ENCODE assay signal across 8 cellular contexts in genomic region chr2:43218550-43219382, GRCh38. TPM values are rescaled to one million over a fixed set of nuclear protein-coding genes. Genes with fewer than 3 reads are reported as not detected.
DNase-seq lines count a peak whose midpoint lies in the region; ATAC-seq and TF ChIP-seq lines count a peak whose summit lies in the region.

No MANE protein-coding gene starts in this region.

- peak overlapping the region; percentile 71 for H2BK5ac ChIP-seq in mesenchymal stem cell (ENCODE audit: low read depth, low read length, poor library complexity, severe bottlenecking)

- H3K79me1 ChIP-seq in mesenchymal stem cell (replicated peaks; ENCODE audit: low read length, poor library complexity, severe bottlenecking), result peaks cover 3% of the 10 kb centered on the region

- no peaks in the 10 kb centered on the region for H3K9me3 ChIP-seq in colonic mucosa
- H3K9me3 ChIP-seq in mesenchymal stem cell (ENCODE audit: control insufficient read depth, low read length), result no peaks in the 10 kb centered on the region

- peak; percentile 54 for TF ChIP-seq POLR2A in GM18951 (IDR thresholded peaks at IDR 0.05; ENCODE audit: extremely low read depth, insufficient read depth, insufficient read length)

- H3K4me3 ChIP-seq in colonic mucosa (peak overlapping the region; percentile 88), mesenchymal stem cell (ENCODE audit: insufficient read depth in 1 of 2, low read depth in 1 of 2, low read length in 2 of 2) (peak overlapping the region in 1 of 2 experiments; percentile 85)

- POLR2A ChIA-PET in activated CD4-positive, alpha-beta T cell treated with anti-CD3 and anti-CD28 coated beads for 36 hours (lab: Charles Lee), result interaction anchor here (0.6 to 1.5 kb wide), 2 partner anchors 8 to 366 kb away, joined by 4 to 6 read pairs; partner anchors contain the start of gene ZFP36L2

- in situ Hi-C loops in GM18951 (cut with MboI; ENCODE audit: low sequenced_read_pairs, unreplicated experiment), result no loop called here
- in situ Hi-C loops in KBM-7 (cut with MboI; ENCODE audit: low pct_unique_long_range_greater_than_20kb, low sequenced_read_pairs), result no loop called here

- peaks cover 46% of the 10 kb centered on the region for H3K4me1 Mint-ChIP-seq in activated CD4-positive, alpha-beta T cell treated with anti-CD3 and anti-CD28 coated beads for 36 hours
- H3K4me1 Mint-ChIP-seq in stimulated activated naive B cell treated with anti-CD40 and anti-IgM and Interleukin-4, amounts not matched to agents 10 μg/mL and 1 μg/mL and 100 μg/mL, for 72 hours, result peaks cover 36 to 61% of the 10 kb centered on the region in 2 donors

- peak overlapping the region; percentile 98 for H3K27ac Mint-ChIP-seq in activated CD4-positive, alpha-beta T cell treated with anti-CD3 and anti-CD28 coated beads for 36 hours
- H3K27ac Mint-ChIP-seq in stimulated activated naive B cell treated with anti-CD40 and anti-IgM and Interleukin-4, amounts not matched to agents 10 μg/mL and 1 μg/mL and 100 μg/mL, for 72 hours, result peak overlapping the region; percentile 98

- intact Hi-C loops in activated CD4-positive, alpha-beta T cell treated with anti-CD3 and anti-CD28 coated beads for 36 hours (cut with DNase I, micrococcal nuclease), result loop anchor here in 1 of 2 experiments (1.0 kb wide), 2 partner anchors 44 to 81 kb away; no protein-coding TSS in a partner anchor
- intact Hi-C loops in colonic mucosa (cut with DNase I), result no loop called here

- H3K9ac ChIP-seq in colonic mucosa (ENCODE audit: low read depth in 2 of 2, low read length in 2 of 2), result peak overlapping the region; percentile 67 to 98
- peak overlapping the region; percentile 100 for H3K9ac ChIP-seq in mesenchymal stem cell (ENCODE audit: low read length)

- H3K27me3 Mint-ChIP-seq in activated CD4-positive, alpha-beta T cell treated with anti-CD3 and anti-CD28 coated beads for 36 hours, result no peaks in the 10 kb centered on the region
- no peaks in the 10 kb centered on the region for H3K27me3 Mint-ChIP-seq in stimulated activated naive B cell treated with anti-CD40 and anti-IgM and Interleukin-4, amounts not matched to agents 10 μg/mL and 1 μg/mL and 100 μg/mL, for 72 hours

- H3K23ac ChIP-seq in mesenchymal stem cell (ENCODE audit: low read length in 2 of 2), result peak overlapping the region in 1 of 2 experiments; percentile 81

- H3K27me3 ChIP-seq in colonic mucosa (no peaks in the 10 kb centered on the region), mesenchymal stem cell (ENCODE audit: control insufficient read depth in 1 of 2, insufficient read depth in 1 of 2, low read length in 2 of 2) (no peaks in the 10 kb centered on the region)

- peak overlapping the region in 1 of 2 experiments; percentile 96 for H3K14ac ChIP-seq in mesenchymal stem cell (ENCODE audit: low read length in 2 of 2)

- no peaks in the 10 kb centered on the region for H3K36me3 ChIP-seq in colonic mucosa
- H3K36me3 ChIP-seq in mesenchymal stem cell (ENCODE audit: control insufficient read depth in 1 of 2, insufficient read depth in 2 of 2, low read depth in 1 of 2, low read length in 2 of 2), result peaks cover 0 to 20% of the 10 kb centered on the region in 2 experiments

- ATAC-seq in activated CD4-positive, alpha-beta T cell treated with anti-CD3 and anti-CD28 coated beads for 36 hours, result peak; percentile 10
- ATAC-seq in stimulated activated naive B cell treated with anti-CD40 and anti-IgM and Interleukin-4, amounts not matched to agents 10 μg/mL and 1 μg/mL and 100 μg/mL, for 72 hours (replicated peaks), result peak; percentile 32 to 44

- peak overlapping the region; percentile 98 for H2AK5ac ChIP-seq in mesenchymal stem cell (ENCODE audit: low read length, severe bottlenecking)

- H4K8ac ChIP-seq in mesenchymal stem cell (ENCODE audit: low read length), result peak overlapping the region; percentile 97

- DNase-seq in KBM-7 (peak; percentile 79), colonic mucosa (peak; percentile 87), mesenchymal stem cell (peak; percentile 40), H4 (ENCODE audit: low spot score) (no peak)
- peak; percentile 76 for DNase-seq in activated CD4-positive, alpha-beta T cell treated with anti-CD3 and anti-CD28 coated beads for 36 hours
- peak; percentile 44 for DNase-seq in stimulated activated naive B cell treated with anti-CD40 and anti-IgM and Interleukin-4, amounts not matched to agents 10 μg/mL and 1 μg/mL and 100 μg/mL, for 72 hours

- no peaks in the 10 kb centered on the region for H3K9me3 Mint-ChIP-seq in activated CD4-positive, alpha-beta T cell treated with anti-CD3 and anti-CD28 coated beads for 36 hours (ENCODE audit: low read depth)
- H3K9me3 Mint-ChIP-seq in stimulated activated naive B cell treated with anti-CD40 and anti-IgM and Interleukin-4, amounts not matched to agents 10 μg/mL and 1 μg/mL and 100 μg/mL, for 72 hours, result no peaks in the 10 kb centered on the region

- H2BK12ac ChIP-seq in mesenchymal stem cell (ENCODE audit: low read length in 2 of 2), result peak overlapping the region; percentile 98 to 100

- H3K4me2 ChIP-seq in mesenchymal stem cell (ENCODE audit: low read length, poor library complexity, severe bottlenecking), result peak overlapping the region; percentile 74

- H3K36me3 Mint-ChIP-seq in activated CD4-positive, alpha-beta T cell treated with anti-CD3 and anti-CD28 coated beads for 36 hours (ENCODE audit: low read depth), result peaks cover 34% of the 10 kb centered on the region
- peaks cover 5 to 9% of the 10 kb centered on the region in 2 donors for H3K36me3 Mint-ChIP-seq in stimulated activated naive B cell treated with anti-CD40 and anti-IgM and Interleukin-4, amounts not matched to agents 10 μg/mL and 1 μg/mL and 100 μg/mL, for 72 hours

- WGBS in mesenchymal stem cell, result 28% methylated on average over 9 of the region's 9 CpGs

- peak overlapping the region; percentile 98 for H4K91ac ChIP-seq in mesenchymal stem cell (ENCODE audit: low read length)

- H2BK120ac ChIP-seq in mesenchymal stem cell (ENCODE audit: low read depth, low read length), result peak overlapping the region; percentile 50

- H3K4me1 ChIP-seq in colonic mucosa (peaks cover 12% of the 10 kb centered on the region), mesenchymal stem cell (ENCODE audit: control insufficient read depth, insufficient read depth, low read depth, low read length) (peaks cover 25% of the 10 kb centered on the region)

- CTCF ChIA-PET in activated CD4-positive, alpha-beta T cell treated with anti-CD3 and anti-CD28 coated beads for 36 hours (lab: Charles Lee), result interaction anchor here (0.8 to 2.2 kb wide), 10 partner anchors 10 to 214 kb away, joined by 3 to 15 read pairs (median 3); no protein-coding TSS in a partner anchor

- H3K18ac ChIP-seq in mesenchymal stem cell (ENCODE audit: low read depth in 1 of 2, low read length in 2 of 2), result peak overlapping the region; percentile 99 to 100

- peak overlapping the region; percentile 83 for H3K4me3 Mint-ChIP-seq in activated CD4-positive, alpha-beta T cell treated with anti-CD3 and anti-CD28 coated beads for 36 hours
- H3K4me3 Mint-ChIP-seq in stimulated activated naive B cell treated with anti-CD40 and anti-IgM and Interleukin-4, amounts not matched to agents 10 μg/mL and 1 μg/mL and 100 μg/mL, for 72 hours, result peak overlapping the region; percentile 86 to 96

- TF ChIP-seq CTCF in 22Rv1 (IDR thresholded peaks at IDR 0.05) (no peak), colonic mucosa (IDR thresholded peaks at IDR 0.05) (no peak)

- H3K4ac ChIP-seq in mesenchymal stem cell (ENCODE audit: low read depth in 1 of 2, low read length in 2 of 2), result peak overlapping the region; percentile 97 to 99

- H2AFZ ChIP-seq in mesenchymal stem cell (ENCODE audit: low read depth, low read length), result peak overlapping the region; percentile 68

- H3K27ac ChIP-seq in 22Rv1 (peak overlapping the region; percentile 95), colonic mucosa (peak overlapping the region; percentile 97), mesenchymal stem cell (ENCODE audit: low read length, poor library complexity, severe bottlenecking) (peak overlapping the region; percentile 100)

- peak overlapping the region; percentile 60 for H2BK15ac ChIP-seq in mesenchymal stem cell (ENCODE audit: low read depth, poor library complexity, severe bottlenecking)

RNA-seq across cellular contexts. Expression of gene ZFP36L2, which starts 7.6 kb away (rescaled TPM):
- total RNA-seq in activated CD4-positive, alpha-beta T cell treated with anti-CD3 and anti-CD28 coated beads for 36 hours, result 10 to 100 TPM; 74.4 to 77.7 TPM
- 100 to 1,000 TPM; 166 to 205 TPM for total RNA-seq in colonic mucosa
- polyA plus RNA-seq in mesenchymal stem cell (2013, experiment 1 of 2), result 88.2 TPM
- 85.9 TPM for polyA plus RNA-seq in mesenchymal stem cell (2013, experiment 2 of 2)
- 1.2 and 2.1 TPM in 2 replicates for total RNA-seq in H4 (2014; rRNA removed; shearing (Covaris generic))

Comparison
In these comparisons a context has a peak if more than half of its experiments do, and no peak if none do; other contexts are left out.
1. RNA of gene ZFP36L2, which starts 7.6 kb away (total RNA-seq): 166 to 205 TPM in colonic mucosa and 74.4 to 77.7 TPM in activated CD4-positive, alpha-beta T cell treated with anti-CD3 and anti-CD28 coated beads for 36 hours; 1.2 to 2.1 TPM in H4; every median in the first group is over 10 times any median in the second.
2. Peak in every context shown above with its lines, with median percentiles within 50 percentile points of each other: H3K27ac ChIP-seq.